Comparison of ENCODE assay signal across 27 cellular contexts in the genomic region with DNA sequence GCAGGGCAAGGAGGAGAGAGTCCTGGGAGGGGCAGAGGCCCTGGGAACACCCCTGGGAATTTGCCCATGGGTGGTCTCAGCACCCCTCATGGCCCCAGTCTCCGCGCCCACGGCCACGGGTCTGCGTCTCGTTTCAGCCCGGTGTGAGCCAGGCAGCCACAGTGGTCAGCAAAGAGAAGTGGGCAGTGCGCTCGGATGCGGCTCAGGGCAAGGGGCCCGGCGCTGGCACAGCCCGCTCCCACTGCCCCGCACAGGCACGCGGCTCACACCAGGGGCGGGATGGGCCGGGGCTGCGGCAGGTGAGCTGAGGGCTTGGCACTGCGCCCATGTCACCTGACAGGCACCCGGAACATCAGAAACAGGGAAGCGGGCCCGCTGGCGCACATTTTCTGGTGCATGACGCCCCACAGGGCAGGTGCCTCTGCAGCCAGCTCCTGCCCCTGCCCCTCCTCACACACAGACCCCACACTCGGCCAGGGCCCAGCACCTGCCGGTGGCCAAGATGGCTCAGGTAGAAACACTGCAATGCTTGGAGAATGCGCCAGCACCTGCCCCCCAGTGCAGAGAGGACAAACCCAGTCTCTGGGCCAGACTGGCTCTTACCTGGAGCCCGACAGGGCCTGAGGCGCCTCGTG. TPM values are rescaled to one million over a fixed set of nuclear protein-coding genes. Genes with fewer than 3 reads are reported as not detected.
A peak's percentile ranks its signal among the peaks of the same experiment; 100 is the strongest.
DNase-seq lines count a peak whose midpoint lies in the region; ATAC-seq and TF ChIP-seq lines count a peak whose summit lies in the region.
"Had no signal": no experiment of that assay in that cellular context is flagged by ENCODE, and none has a peak within 500 bp of the region (broad histone marks: within the 10 kb centered on the region; RNA-seq: fewer than 3 reads in every experiment).

No MANE protein-coding gene starts in this region.

- no peaks in the 10 kb centered on the region for H3K9me2 ChIP-seq in SK-N-SH

- 93% methylated on average over 19 of the region's 31 CpGs for WGBS in SK-N-SH (ENCODE audit: low lambda C conversion rate)

- peak; percentile 21 for ATAC-seq in activated naive CD8-positive, alpha-beta T cell treated with anti-CD3 and anti-CD28 coated beads, Interleukin-2, amount 10 ng/mL, durations not matched to agents 7 days and 5 days (ENCODE audit: low read depth)
- no peak for ATAC-seq in activated naive CD8-positive, alpha-beta T cell treated with anti-CD3 and anti-CD28 coated beads, Interleukin-2, amount 50 U/mL, for 24 hours
- ATAC-seq: Panc1 had no signal

- no peak overlapping the region for H3K9ac ChIP-seq in SK-N-SH

- no peaks in the 10 kb centered on the region for H3K79me2 ChIP-seq in SK-N-SH (ENCODE audit: insufficient read depth)

- H3K4me3 Mint-ChIP-seq in activated naive CD8-positive, alpha-beta T cell treated with anti-CD3 and anti-CD28 coated beads, Interleukin-2, amount 10 ng/mL, durations not matched to agents 7 days and 5 days, result no peak overlapping the region
- no peak overlapping the region for H3K4me3 Mint-ChIP-seq in activated naive CD8-positive, alpha-beta T cell treated with anti-CD3 and anti-CD28 coated beads, Interleukin-2, amount 50 U/mL, for 24 hours
- H3K4me3 Mint-ChIP-seq in osteocyte (ENCODE audit: unreplicated experiment), result no peak overlapping the region
- H3K4me3 Mint-ChIP-seq: activated CD4-positive, alpha-beta T cell treated with anti-CD3 and anti-CD28 coated beads, Interleukin-2, amount 10 ng/mL, durations not matched to agents 24 days and 14 days; activated naive CD4-positive, alpha-beta T cell treated with anti-CD3 and anti-CD28 coated beads, Interleukin-2, amount 10 ng/mL, durations not matched to agents 7 days and 5 days had no signal

- H3K27me3 ChIP-seq in SK-N-SH (ENCODE audit: insufficient read depth), result no peaks in the 10 kb centered on the region
- H3K27me3 ChIP-seq: right lobe of liver, tibial artery had no signal

- no peak overlapping the region for H3K4me3 ChIP-seq in SK-N-SH (ENCODE audit: low read depth in 2 of 2, low read length in 1 of 2)
- H3K4me3 ChIP-seq: coronary artery, lower lobe of right lung, right lobe of liver, tibial artery had no signal

- no peak overlapping the region for H3K27ac Mint-ChIP-seq in activated naive CD8-positive, alpha-beta T cell treated with anti-CD3 and anti-CD28 coated beads, Interleukin-2, amount 10 ng/mL, durations not matched to agents 7 days and 5 days
- H3K27ac Mint-ChIP-seq in activated naive CD8-positive, alpha-beta T cell treated with anti-CD3 and anti-CD28 coated beads, Interleukin-2, amount 50 U/mL, for 24 hours, result no peak overlapping the region
- H3K27ac Mint-ChIP-seq in osteocyte (ENCODE audit: unreplicated experiment), result no peak overlapping the region
- H3K27ac Mint-ChIP-seq: activated CD4-positive, alpha-beta T cell treated with anti-CD3 and anti-CD28 coated beads, Interleukin-2, amount 10 ng/mL, durations not matched to agents 24 days and 14 days had no signal

- H3K36me3 Mint-ChIP-seq in activated naive CD8-positive, alpha-beta T cell treated with anti-CD3 and anti-CD28 coated beads, Interleukin-2, amount 10 ng/mL, durations not matched to agents 7 days and 5 days, result no peaks in the 10 kb centered on the region
- peaks cover 3% of the 10 kb centered on the region for H3K36me3 Mint-ChIP-seq in activated naive CD8-positive, alpha-beta T cell treated with anti-CD3 and anti-CD28 coated beads, Interleukin-2, amount 50 U/mL, for 24 hours (ENCODE audit: low read depth)
- H3K36me3 Mint-ChIP-seq in osteocyte (ENCODE audit: unreplicated experiment), result peaks cover 7% of the 10 kb centered on the region
- H3K36me3 Mint-ChIP-seq: activated naive CD4-positive, alpha-beta T cell treated with anti-CD3 and anti-CD28 coated beads, Interleukin-2, amount 10 ng/mL, durations not matched to agents 7 days and 5 days had no signal

- POLR2A ChIA-PET in activated naive CD8-positive, alpha-beta T cell treated with anti-CD3 and anti-CD28 coated beads, Interleukin-2, amount 10 ng/mL, durations not matched to agents 7 days and 5 days (lab: Charles Lee), result no interaction called here
- POLR2A ChIA-PET in SK-N-SH (lab: Yijun Ruan, JAX), result no interaction called here

- H3K4me1 Mint-ChIP-seq in activated naive CD8-positive, alpha-beta T cell treated with anti-CD3 and anti-CD28 coated beads, Interleukin-2, amount 10 ng/mL, durations not matched to agents 7 days and 5 days, result no peaks in the 10 kb centered on the region
- H3K4me1 Mint-ChIP-seq in activated naive CD8-positive, alpha-beta T cell treated with anti-CD3 and anti-CD28 coated beads, Interleukin-2, amount 50 U/mL, for 24 hours, result no peaks in the 10 kb centered on the region
- no peaks in the 10 kb centered on the region for H3K4me1 Mint-ChIP-seq in osteocyte (ENCODE audit: unreplicated experiment)
- H3K4me1 Mint-ChIP-seq: activated naive CD4-positive, alpha-beta T cell treated with anti-CD3 and anti-CD28 coated beads, Interleukin-2, amount 10 ng/mL, durations not matched to agents 7 days and 5 days had no signal

- no peaks in the 10 kb centered on the region for H3F3A ChIP-seq in SK-N-SH (replicated peaks; ENCODE audit: insufficient read depth)

- CTCF ChIA-PET in SK-N-SH (lab: Yijun Ruan, JAX), result no interaction called here

- H4K20me1 ChIP-seq in SK-N-SH (ENCODE audit: insufficient read depth), result no peaks in the 10 kb centered on the region

- H3K4me1 ChIP-seq in SK-N-SH (ENCODE audit: control insufficient read depth in 1 of 2, insufficient read depth in 2 of 2, low read depth in 1 of 2, low read length in 1 of 2), result peaks cover 0 to 4% of the 10 kb centered on the region in 2 experiments; a peak in 1 of 4 replicates
- H3K4me1 ChIP-seq: lower lobe of right lung, right lobe of liver had no signal

- TF ChIP-seq CTCF in VCaP (conservative IDR thresholded peaks at IDR 0.05) (no peak), osteocyte (IDR thresholded peaks at IDR 0.05) (no peak), SK-N-SH (IDR thresholded peaks at IDR 0.05) (no peak)

- H3K27ac ChIP-seq in VCaP (peak overlapping the region; percentile 21; the same call in 1 of the 2 replicates), SK-N-SH (ENCODE audit: low read depth in 2 of 2, low read length in 1 of 2) (no peak overlapping the region)
- H3K27ac ChIP-seq: coronary artery, lower lobe of right lung, right lobe of liver, tibial artery, WERI-Rb-1 had no signal

- no peaks in the 10 kb centered on the region for H3K36me3 ChIP-seq in SK-N-SH (replicated peaks in 1 of 2; ENCODE audit: control insufficient read depth in 1 of 2, insufficient read depth in 2 of 2, low read length in 1 of 2)
- H3K36me3 ChIP-seq: lower lobe of right lung, right lobe of liver, WERI-Rb-1 had no signal

- no peak for TF ChIP-seq EP300 in SK-N-SH (IDR thresholded peaks at IDR 0.05; ENCODE audit: borderline replicate concordance in 1 of 2, low read depth in 1 of 2, low read length in 1 of 2)

- H2AFZ ChIP-seq in SK-N-SH (ENCODE audit: low read depth), result no peak overlapping the region

- peaks cover 3% of the 10 kb centered on the region for H3K27me3 Mint-ChIP-seq in activated naive CD8-positive, alpha-beta T cell treated with anti-CD3 and anti-CD28 coated beads, Interleukin-2, amount 10 ng/mL, durations not matched to agents 7 days and 5 days
- H3K27me3 Mint-ChIP-seq in activated naive CD8-positive, alpha-beta T cell treated with anti-CD3 and anti-CD28 coated beads, Interleukin-2, amount 50 U/mL, for 24 hours, result no peaks in the 10 kb centered on the region
- peaks cover 7% of the 10 kb centered on the region for H3K27me3 Mint-ChIP-seq in osteocyte (ENCODE audit: unreplicated experiment)
- H3K27me3 Mint-ChIP-seq: activated CD4-positive, alpha-beta T cell treated with anti-CD3 and anti-CD28 coated beads, Interleukin-2, amount 10 ng/mL, durations not matched to agents 24 days and 14 days had no signal

- no peak for TF ChIP-seq RAD21 in SK-N-SH (IDR thresholded peaks at IDR 0.05; ENCODE audit: low read length)

- H3K4me2 ChIP-seq in SK-N-SH, result no peak overlapping the region

- H3K9me3 Mint-ChIP-seq in activated naive CD8-positive, alpha-beta T cell treated with anti-CD3 and anti-CD28 coated beads, Interleukin-2, amount 10 ng/mL, durations not matched to agents 7 days and 5 days, result peaks cover 7% of the 10 kb centered on the region
- peaks cover 5% of the 10 kb centered on the region for H3K9me3 Mint-ChIP-seq in activated naive CD8-positive, alpha-beta T cell treated with anti-CD3 and anti-CD28 coated beads, Interleukin-2, amount 50 U/mL, for 24 hours
- H3K9me3 Mint-ChIP-seq in osteocyte (ENCODE audit: unreplicated experiment), result peaks cover 10% of the 10 kb centered on the region

- no peak for DNase-seq in activated naive CD8-positive, alpha-beta T cell treated with anti-CD3 and anti-CD28 coated beads, Interleukin-2, amount 10 ng/mL, durations not matched to agents 7 days and 5 days
- no peak for DNase-seq in activated naive CD8-positive, alpha-beta T cell treated with anti-CD3 and anti-CD28 coated beads, Interleukin-2, amount 50 U/mL, for 24 hours
- DNase-seq in osteocyte (ENCODE audit: extremely low spot score, unreplicated experiment) (peak; percentile 83), mucosa of gallbladder (ENCODE audit: low spot score) (no peak), C1 segment of cervical spinal cord (lab: John Stamatoyannopoulos, UW) (no peak), SK-N-SH (no peak)
- DNase-seq: ACHN; activated CD4-positive, alpha-beta T cell treated with anti-CD3 and anti-CD28 coated beads, Interleukin-2, amount 10 ng/mL, durations not matched to agents 24 days and 14 days; activated naive CD4-positive, alpha-beta T cell treated with anti-CD3 and anti-CD28 coated beads, Interleukin-2, amount 10 ng/mL, durations not matched to agents 7 days and 5 days; anterior cingulate cortex; COR-L47; foreskin fibroblast; kidney; lower lobe of right lung; NCI-H1417 treated with DMSO at 0.1 percent for 48 hours; NCI-H2171; NCI-H524; posterior cingulate gyrus; SHP77; stimulated activated CD4-positive, alpha-beta T cell treated with anti-CD3 and anti-CD28 coated beads, Interleukin-15, amount 100 ng/mL, for 24 hours; stimulated activated naive CD4-positive, alpha-beta T cell; WERI-Rb-1 had no signal

- no peaks in the 10 kb centered on the region for H3K9me3 ChIP-seq in SK-N-SH
- H3K9me3 ChIP-seq: lower lobe of right lung, right lobe of liver had no signal

TF ChIP-seq in SK-N-SH, 30 proteins besides CTCF, POLR2A, EP300 and RAD21 (continues in another document):
- no peak for TF ChIP-seq MXI1 (IDR thresholded peaks at IDR 0.05; ENCODE audit: low read depth, low read length)
- no peak for TF ChIP-seq TCF12 (IDR thresholded peaks at IDR 0.05)
- TF ChIP-seq GATA2 (CRISPR knock-in tag; IDR thresholded peaks at IDR 0.05), result no peak

RNA-seq across cellular contexts. Expression of a gene that starts 41.9 kb away (rescaled TPM):
- total RNA-seq in activated naive CD8-positive, alpha-beta T cell treated with anti-CD3 and anti-CD28 coated beads, Interleukin-2, amount 10 ng/mL, durations not matched to agents 7 days and 5 days, result 10 to 100 TPM; 26.2 to 33.2 TPM
- total RNA-seq in osteocyte, result 74.9 and 81.5 TPM in 2 replicates
- total RNA-seq in mucosa of gallbladder, result 98.4 TPM
- polyA plus RNA-seq in SK-N-SH (2012; rRNA removed), result 38.6 and 42.2 TPM in 2 replicates
- 17.3 and 28.2 TPM in 2 replicates for polyA plus RNA-seq in SK-N-SH (2012; cell fraction: cytosol; rRNA removed)
- 58.8 and 62.0 TPM in 2 replicates for polyA plus RNA-seq in SK-N-SH (2012; cell fraction: nucleus; rRNA removed)
